16 cellular contexts compared by ENCODE assay signal in the genomic region with DNA sequence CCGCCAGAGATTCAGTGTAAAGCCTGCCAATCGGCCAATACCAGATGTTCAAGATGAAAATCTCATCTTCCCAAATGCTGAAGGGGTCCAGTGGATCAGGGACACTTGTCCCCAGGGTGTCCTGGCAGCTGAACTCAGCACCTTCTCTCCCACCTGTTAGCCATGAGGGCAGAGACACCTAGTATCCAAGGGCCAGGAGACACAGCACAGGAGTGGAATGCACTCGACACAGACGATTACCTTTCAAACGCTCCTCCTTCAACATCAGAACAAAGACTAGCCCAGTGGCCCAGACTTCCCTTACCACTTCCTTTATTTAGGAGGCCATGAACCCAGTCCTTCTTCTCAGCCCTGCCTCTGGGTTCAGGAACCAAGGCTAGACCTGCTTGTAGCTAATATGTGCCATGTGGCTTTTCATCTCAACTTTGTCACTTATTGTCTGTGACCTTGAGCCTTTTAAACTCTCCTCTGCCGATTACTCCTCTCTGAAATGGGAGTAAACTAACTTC.
"Had no signal": no experiment of that assay in that cellular context is flagged by ENCODE, and none has a peak within 500 bp of the region (broad histone marks: within the 10 kb centered on the region; RNA-seq: fewer than 3 reads in every experiment).

No MANE protein-coding gene starts in this region.

- H3K27ac Mint-ChIP-seq: nephron progenitor cell had no signal

- FAIRE-seq: astrocyte, islet of Langerhans had no signal

- H3K36me3 ChIP-seq: colonic mucosa, heart left ventricle, left ventricle myocardium inferior, stomach, uterus, WERI-Rb-1 had no signal

- ATAC-seq: foreskin keratinocyte had no signal

- H3K27me3 ChIP-seq: colonic mucosa, heart left ventricle, stomach, uterus had no signal

- H3K9me3 ChIP-seq: colonic mucosa, heart left ventricle, stomach, uterus had no signal

- H3K4me1 ChIP-seq: colonic mucosa, foreskin keratinocyte, left ventricle myocardium inferior, uterus had no signal

- H3K27ac ChIP-seq: colonic mucosa, foreskin keratinocyte, heart left ventricle, left ventricle myocardium inferior, stomach, uterus, WERI-Rb-1 had no signal

- H3K4me3 ChIP-seq: colonic mucosa, heart left ventricle, left ventricle myocardium inferior, stomach, uterus had no signal

- H3K4me3 Mint-ChIP-seq: nephron progenitor cell had no signal

- DNase-seq: activated CD4-positive, alpha-beta T cell treated with anti-CD3 and anti-CD28 coated beads for 48 hours; activated naive CD4-positive, alpha-beta T cell treated with Interleukin-2 at 50 U/mL for 16 hours; colonic mucosa; foreskin keratinocyte; heart left ventricle; left ventricle myocardium inferior; mesendoderm; nephron progenitor cell; stimulated activated CD4-positive, alpha-beta T cell treated with anti-CD3 and anti-CD28 coated beads, Interleukin-4, amount 100 ng/mL, for 1 hour; stimulated activated CD8-positive, alpha-beta memory T cell treated with anti-CD3 and anti-CD28 coated beads, Interleukin-4, amount 100 ng/mL, for 48 hours; stomach; T1000; uterus; WERI-Rb-1 had no signal
